Comparison of ENCODE assay signal across 1 cellular context in genomic region chr14:23417269-23417668, GRCh38.
A peak's percentile ranks its signal among the peaks of the same experiment; 100 is the strongest.
TF ChIP-seq lines count a peak whose summit lies in the region.
"Not testable (repeated sequence)": the region's sequence is repeated elsewhere in the genome, so short reads cannot be mapped to it uniquely, and the experiment has no call there.

No MANE protein-coding gene starts in this region.

TF ChIP-seq in HepG2, 621 proteins besides CTCF, POLR2A, EP300 and RAD21:
- TF ChIP-seq FOXA1 (IDR thresholded peaks at IDR 0.05) (0 out of 2 replicates have a peak, but pooled peaks have one; percentile 8), ZNF225 (CRISPR knock-in tag; IDR thresholded peaks at IDR 0.05) (0 out of 2 replicates have a peak, but pooled peaks have one; percentile 14)
- TF ChIP-seq FOXA1 (CRISPR knock-in tag; IDR thresholded peaks at IDR 0.05), result not testable (repeated sequence)
